ENCODE assay signal across 19 cellular contexts in the genomic region with DNA sequence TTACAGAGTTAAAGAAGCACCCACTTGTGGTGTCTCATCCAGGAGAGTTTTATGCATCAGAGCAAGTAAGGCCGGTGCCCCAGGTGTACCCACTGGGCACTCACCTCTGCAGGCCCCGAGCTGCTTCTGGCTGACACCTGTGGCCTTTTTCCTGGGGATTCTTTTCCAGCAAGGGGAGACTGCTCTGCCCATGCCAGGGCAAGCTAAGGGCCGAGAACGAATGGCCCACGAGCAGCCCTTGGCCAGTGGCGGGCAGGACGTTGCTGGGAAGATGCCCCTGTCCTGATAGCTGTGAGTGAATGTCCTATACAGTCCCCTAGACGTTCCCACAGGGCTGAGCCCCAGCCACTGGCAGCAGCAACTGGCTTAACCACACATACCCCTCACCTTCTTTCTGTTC. TPM values are rescaled to one million over a fixed set of nuclear protein-coding genes. Genes with fewer than 3 reads are reported as not detected.
DNase-seq lines count a peak whose midpoint lies in the region; ATAC-seq and TF ChIP-seq lines count a peak whose summit lies in the region.
"Had no signal": no experiment of that assay in that cellular context is flagged by ENCODE, and none has a peak within 500 bp of the region (broad histone marks: within the 10 kb centered on the region; RNA-seq: fewer than 3 reads in every experiment).

No MANE protein-coding gene starts in this region.

- TF ChIP-seq POLR2A in heart left ventricle (IDR thresholded peaks at IDR 0.05) = no peak

- intact Hi-C loops in heart left ventricle (cut with DNase I) = loop anchor here in 4 of 10 donors (5.0 to 10.0 kb wide), 2 partner anchors 34 to 133 kb away; a partner anchor contains a TSS
- intact Hi-C loops in Right ventricle myocardium inferior (cut with DNase I) = no loop called here

- ATAC-seq in heart left ventricle = no peak
- ATAC-seq in Right ventricle myocardium inferior = no peak
- ATAC-seq in HG02623 (IDR thresholded peaks at IDR 0.05; ENCODE audit: unreplicated experiment) = no peak
- no peak for ATAC-seq in GM18861 (IDR thresholded peaks at IDR 0.05; ENCODE audit: unreplicated experiment)

- no peaks in the 10 kb centered on the region for H3K9me3 ChIP-seq in heart left ventricle
- H3K9me3 ChIP-seq in fibroblast of lung (ENCODE audit: control insufficient read depth, insufficient read depth, low read depth, low read length) = no peaks in the 10 kb centered on the region
- no peaks in the 10 kb centered on the region for H3K9me3 ChIP-seq in smooth muscle cell (replicated peaks; ENCODE audit: low read depth)
- H3K9me3 ChIP-seq: BLaER1 had no signal

- TF ChIP-seq CTCF in heart left ventricle (IDR thresholded peaks at IDR 0.05) (no peak), fibroblast of lung (conservative IDR thresholded peaks at IDR 0.05 in 1 of 2, IDR thresholded peaks at IDR 0.05 in 1 of 2; ENCODE audit: low read depth in 1 of 2, low read length in 2 of 2) (no peak), smooth muscle cell (IDR thresholded peaks at IDR 0.05; ENCODE audit: borderline replicate concordance, insufficient read depth, poor library complexity, severe bottlenecking) (no peak)

- 58 to 74% (median 64%) methylated on average over 6 to 8 of the region's 8 CpGs for WGBS in heart left ventricle, 4 donors
- WGBS in smooth muscle cell (ENCODE audit: low lambda C conversion rate) = 89% methylated on average over 8 of the region's 8 CpGs

- peak overlapping the region in 10 of 12 donors; percentile 32 to 98 (median 88) for H3K27ac ChIP-seq in heart left ventricle
- peak overlapping the region; percentile 87 for H3K27ac ChIP-seq in angular gyrus (ENCODE audit: low read depth, low read length)
- peak overlapping the region; percentile 43 for H3K27ac ChIP-seq in fibroblast of lung (ENCODE audit: insufficient read depth, low read length)
- H3K27ac ChIP-seq in smooth muscle cell (ENCODE audit: low read depth) = peak overlapping the region; percentile 99
- H3K27ac ChIP-seq: BLaER1 had no signal

- H3K4me3 ChIP-seq in heart left ventricle = no peak overlapping the region
- no peak overlapping the region for H3K4me3 ChIP-seq in fibroblast of lung (replicated peaks in 1 of 4; ENCODE audit: control extremely low read depth in 1 of 4, insufficient read depth in 1 of 4, low read depth in 3 of 4, low read length in 4 of 4)
- no peak overlapping the region for H3K4me3 ChIP-seq in smooth muscle cell
- H3K4me3 ChIP-seq: BLaER1 had no signal

- no peaks in the 10 kb centered on the region for H3K27me3 ChIP-seq in heart left ventricle
- H3K27me3 ChIP-seq in fibroblast of lung (ENCODE audit: control insufficient read depth, insufficient read depth, low read length) = no peaks in the 10 kb centered on the region
- no peaks in the 10 kb centered on the region for H3K27me3 ChIP-seq in smooth muscle cell (ENCODE audit: low read depth)
- H3K27me3 ChIP-seq: BLaER1 had no signal

- no peak overlapping the region for H3K9ac ChIP-seq in fibroblast of lung (ENCODE audit: insufficient read depth, low read length)
- H3K9ac ChIP-seq in smooth muscle cell (ENCODE audit: low read depth) = no peak overlapping the region
- H3K9ac ChIP-seq: BLaER1 had no signal

- no peaks in the 10 kb centered on the region for H3K79me2 ChIP-seq in fibroblast of lung (ENCODE audit: control insufficient read depth, insufficient read depth, low read length)
- no peaks in the 10 kb centered on the region for H3K79me2 ChIP-seq in smooth muscle cell (ENCODE audit: low read depth)

- DNase-seq in heart left ventricle = no peak
- DNase-seq in Right ventricle myocardium inferior (ENCODE audit: missing footprints) = no peak
- DNase-seq in fibroblast of lung (ENCODE audit: low read depth in 2 of 2) = no peak
- no peak for DNase-seq in smooth muscle cell (lab: John Stamatoyannopoulos, UW; ENCODE audit: unreplicated experiment)
- no peak for DNase-seq in SKM-1 treated with dmso at 0.1 percent for 144 hours (lab: John Stamatoyannopoulos, UW; ENCODE audit: unreplicated experiment)
- DNase-seq: 8988T; CD8-positive, alpha-beta memory T cell; DMS79 treated with DMSO at 0.1 percent for 48 hours; NCI-H1048; NCI-H1436 treated with DMSO at 0.1 percent for 48 hours; NCI-H2029 treated with DMSO at 0.1 percent for 48 hours; NCI-H510A; NCI-H774 had no signal

- no peaks in the 10 kb centered on the region for H3K36me3 ChIP-seq in heart left ventricle
- no peaks in the 10 kb centered on the region for H3K36me3 ChIP-seq in fibroblast of lung (ENCODE audit: control insufficient read depth, insufficient read depth, low read length)
- H3K36me3 ChIP-seq in smooth muscle cell (ENCODE audit: low read depth) = no peaks in the 10 kb centered on the region
- H3K36me3 ChIP-seq: BLaER1 had no signal

- H3K4me1 ChIP-seq in heart left ventricle (peaks cover 0 to 52% (median 15%) of the 10 kb centered on the region in 12 donors), fibroblast of lung (ENCODE audit: control insufficient read depth, extremely low read depth, insufficient read depth, low read length) (peaks cover 2% of the 10 kb centered on the region), smooth muscle cell (ENCODE audit: low read depth) (no peaks in the 10 kb centered on the region)

- H3K4me2 ChIP-seq in fibroblast of lung (ENCODE audit: extremely low read depth, insufficient read depth, low read length) (no peak overlapping the region), smooth muscle cell (no peak overlapping the region)

- H4K20me1 ChIP-seq in fibroblast of lung (ENCODE audit: control insufficient read depth, extremely low read depth, insufficient read depth, low read length) (no peaks in the 10 kb centered on the region), smooth muscle cell (ENCODE audit: low read depth) (no peaks in the 10 kb centered on the region)
- H4K20me1 ChIP-seq: BLaER1 had no signal

- H3F3A ChIP-seq in smooth muscle cell (ENCODE audit: low read depth) = peaks cover 11% of the 10 kb centered on the region

- H2AFZ ChIP-seq in fibroblast of lung (ENCODE audit: low read length) = no peak overlapping the region
- no peak overlapping the region for H2AFZ ChIP-seq in smooth muscle cell (ENCODE audit: low read depth)

RNA-seq across cellular contexts. Expression of a gene that starts 32.3 kb away (rescaled TPM):
- total RNA-seq in heart left ventricle (10 to 100 TPM; 14.1 to 41.8 (median 24.2) TPM), Right ventricle myocardium inferior (15.8 TPM), fibroblast of lung (0.17 and 0.51 TPM in 2 replicates), smooth muscle cell (1.6 and 1.8 TPM in 2 replicates)
- polyA plus RNA-seq in heart left ventricle (10 to 100 TPM in 1 of 2 donors, 1 to 10 TPM in 1; 8.4 to 21.7 TPM), fibroblast of lung (0.02 and 0.08 TPM in 2 replicates), smooth muscle cell (2.2 and 3.2 TPM in 2 replicates)
- polyA plus RNA-seq in fibroblast of lung (2012) = 0.10 TPM in 1 of 2 replicates, not detected in the other
- polyA minus RNA-seq in fibroblast of lung (ENCODE audit: low replicate concordance) = not detected in 2 replicates
- total RNA-seq: CD8-positive, alpha-beta memory T cell; G401; MCF 10A had no signal
- polyA plus RNA-seq: CD8-positive, alpha-beta memory T cell had no signal

Comparison
In these comparisons a context has a peak if more than half of its experiments do, and no peak if none do; other contexts are left out.
1. H3K27ac ChIP-seq: peak in every context shown above with its lines; median percentile 99 in smooth muscle cell; 88 in heart left ventricle; 87 in angular gyrus; 43 in fibroblast of lung.